In the genomic region with DNA sequence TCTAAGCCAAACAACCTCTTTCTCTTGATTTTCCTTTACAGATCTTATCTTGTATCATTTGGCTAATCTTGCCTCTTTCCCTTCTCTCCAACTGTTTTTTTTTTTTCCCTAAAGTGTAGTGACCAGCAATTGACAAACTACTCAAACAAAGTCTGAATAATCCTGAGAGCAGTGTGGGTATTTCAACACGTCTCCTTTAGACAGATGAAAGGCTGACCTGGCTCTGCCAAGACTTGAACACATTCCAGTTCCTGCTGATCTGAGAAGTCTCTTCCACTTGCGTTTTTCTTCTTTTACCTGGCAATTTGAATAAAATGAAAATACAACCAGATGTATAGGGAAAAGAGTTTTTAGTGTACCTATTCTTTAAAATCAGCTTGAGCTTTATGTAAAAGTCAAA, we compare ENCODE assay signal across 20 cellular contexts.
DNase-seq lines count a peak whose midpoint lies in the region; ATAC-seq and TF ChIP-seq lines count a peak whose summit lies in the region.
"Had no signal": no experiment of that assay in that cellular context is flagged by ENCODE, and none has a peak within 500 bp of the region (broad histone marks: within the 10 kb centered on the region; RNA-seq: fewer than 3 reads in every experiment).

No MANE protein-coding gene starts in this region.

- H3K4me3 ChIP-seq in fibroblast of mammary gland (ENCODE audit: control insufficient read depth, low read depth, low read length) (no peak overlapping the region), psoas muscle (no peak overlapping the region)
- H3K4me3 ChIP-seq: GM12878, GM23338 had no signal

- ATAC-seq in psoas muscle (peak; percentile 52 to 77 (median 64)), HG02571 (IDR thresholded peaks at IDR 0.05; ENCODE audit: unreplicated experiment) (no peak), GM18907 (IDR thresholded peaks at IDR 0.05; ENCODE audit: unreplicated experiment) (no peak)
- ATAC-seq: GM12878, GM23338, Panc1 had no signal

- intact Hi-C loops in psoas muscle (cut with DNase I) = loop anchor here in 1 of 2 donors (5.0 kb wide), 1 partner anchor 60 kb away; no protein-coding TSS in a partner anchor

- in situ Hi-C loops in G401 (cut with HindIII; ENCODE audit: low sequenced_read_pairs) = no loop called here

- peak overlapping the region; percentile 9 for H3K27ac ChIP-seq in psoas muscle

- H3K4me1 ChIP-seq in psoas muscle = peaks cover 23% of the 10 kb centered on the region
- H3K4me1 ChIP-seq: BE2C had no signal

- no peak for TF ChIP-seq CTCF in fibroblast of mammary gland (conservative IDR thresholded peaks at IDR 0.05; ENCODE audit: control insufficient read depth, insufficient read depth, low read depth, low read length)
- TF ChIP-seq CTCF in psoas muscle (IDR thresholded peaks at IDR 0.05) = no peak

- H3K36me3 ChIP-seq in psoas muscle (ENCODE audit: insufficient read depth in 1 of 2, low read depth in 1 of 2) = no peaks in the 10 kb centered on the region
- H3K36me3 ChIP-seq: BE2C had no signal

- WGBS in psoas muscle, 3 donors = 18 to 27% (median 19%) methylated on average over 2 of the region's 2 CpGs

- DNase-seq in G401 (ENCODE audit: low spot score) = peak; percentile 50
- peak; percentile 54 for DNase-seq in amniotic epithelial cell (ENCODE audit: low read depth)
- peak; percentile 43 for DNase-seq in fibroblast of mammary gland (ENCODE audit: low read depth)
- DNase-seq in psoas muscle = no peak
- no peak for DNase-seq in NCI-H774 (lab: John Stamatoyannopoulos, UW)
- no peak for DNase-seq in T-helper 9 cell
- DNase-seq: BE2C; CD4-positive, alpha-beta T cell; DMS153; HCEC 1CT; NCI-H1092 treated with DMSO at 0.1 percent for 48 hours; NCI-H2081; NCI-H446 treated with DMSO at 0.1 percent for 48 hours; NCI-H69; Right ventricle myocardium superior had no signal

- H3K27me3 ChIP-seq in psoas muscle (ENCODE audit: insufficient read depth in 3 of 3, low read length in 2 of 3) = no peaks in the 10 kb centered on the region

- no peaks in the 10 kb centered on the region for H3K9me3 ChIP-seq in psoas muscle
- H3K9me3 ChIP-seq: BE2C had no signal

Comparison
In these comparisons a context has a peak if more than half of its experiments do, and no peak if none do; other contexts are left out.
1. DNase-seq: peak in G401 (single experiment), amniotic epithelial cell (single experiment) and fibroblast of mammary gland (single experiment); none in psoas muscle (0 of 2), NCI-H774 (single experiment) and T-helper 9 cell (single experiment).
2. ATAC-seq: peak in psoas muscle (4 of 4); none in HG02571 (single experiment) and GM18907 (single experiment).